Comparison of ENCODE assay signal across 8 cellular contexts in the genomic region with DNA sequence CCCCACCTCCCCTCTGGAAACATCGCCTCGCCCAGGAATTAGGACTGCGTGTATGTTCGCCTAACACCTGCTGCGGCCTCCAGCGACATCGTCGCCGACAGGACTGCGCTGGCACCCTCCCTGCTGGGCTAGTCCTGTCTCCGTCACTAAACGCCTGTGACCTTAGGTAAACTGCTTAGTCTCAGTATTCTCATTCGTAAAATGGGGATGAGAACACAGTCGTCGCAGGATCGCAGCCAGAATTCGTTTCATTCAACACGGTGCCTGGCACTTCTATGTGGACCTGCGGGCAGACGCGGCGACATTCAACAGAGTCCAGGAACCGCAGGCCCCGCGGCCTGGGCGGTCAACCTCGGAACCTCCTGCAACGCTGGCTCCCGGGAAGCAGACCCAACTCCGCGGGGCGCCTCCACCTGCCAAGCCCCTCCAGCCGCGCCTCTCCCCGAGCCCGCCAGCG. TPM values are rescaled to one million over a fixed set of nuclear protein-coding genes. Genes with fewer than 3 reads are reported as not detected.
DNase-seq lines count a peak whose midpoint lies in the region; ATAC-seq lines count a peak whose summit lies in the region.

No MANE protein-coding gene starts in this region.

- peak in 11 of 14 donors; percentile 35 to 75 (median 53) for DNase-seq in C1 segment of cervical spinal cord (lab: John Stamatoyannopoulos, UW)
- peak; percentile 22 for DNase-seq in KG1 (lab: John Stamatoyannopoulos, UW)
- peak; percentile 44 for DNase-seq in activated naive CD4-positive, alpha-beta T cell treated with anti-CD3 and anti-CD28 coated beads for 36 hours
- no peak for DNase-seq in Right ventricle myocardium inferior (ENCODE audit: missing footprints)
- peak in 39 of 56 donors; percentile 4 to 71 (median 50) for DNase-seq in nucleus accumbens (lab: John Stamatoyannopoulos, UW)
- no peak for DNase-seq in activated gamma-delta T cell treated with Interleukin-2 at 50 U/mL for 16 hours

- H3K27me3 Mint-ChIP-seq in activated naive CD4-positive, alpha-beta T cell treated with anti-CD3 and anti-CD28 coated beads for 36 hours (ENCODE audit: low read depth), result no peaks in the 10 kb centered on the region

- peaks cover 32% of the 10 kb centered on the region for H3K4me1 Mint-ChIP-seq in activated naive CD4-positive, alpha-beta T cell treated with anti-CD3 and anti-CD28 coated beads for 36 hours (ENCODE audit: low read depth)

- H3K36me3 Mint-ChIP-seq in activated naive CD4-positive, alpha-beta T cell treated with anti-CD3 and anti-CD28 coated beads for 36 hours (ENCODE audit: low read depth), result no peaks in the 10 kb centered on the region

- peak overlapping the region; percentile 83 for H3K4me3 Mint-ChIP-seq in activated naive CD4-positive, alpha-beta T cell treated with anti-CD3 and anti-CD28 coated beads for 36 hours

- no peaks in the 10 kb centered on the region for H3K9me3 Mint-ChIP-seq in activated naive CD4-positive, alpha-beta T cell treated with anti-CD3 and anti-CD28 coated beads for 36 hours

- intact Hi-C loops in activated naive CD4-positive, alpha-beta T cell treated with anti-CD3 and anti-CD28 coated beads for 36 hours (cut with micrococcal nuclease), result loop anchor here (2.0 to 10.0 kb wide), 5 partner anchors 48 to 663 kb away; a partner anchor contains a TSS
- intact Hi-C loops in Right ventricle myocardium inferior (cut with DNase I), result no loop called here

- CTCF ChIA-PET in activated naive CD4-positive, alpha-beta T cell treated with anti-CD3 and anti-CD28 coated beads for 36 hours (lab: Charles Lee), result no interaction called here

- peak; percentile 14 for ATAC-seq in GM19463 (IDR thresholded peaks at IDR 0.05; ENCODE audit: unreplicated experiment)
- peak; percentile 15 for ATAC-seq in Right ventricle myocardium inferior
- no peak for ATAC-seq in HG03571 (IDR thresholded peaks at IDR 0.05; ENCODE audit: unreplicated experiment)

- peak overlapping the region; percentile 56 for H3K27ac Mint-ChIP-seq in activated naive CD4-positive, alpha-beta T cell treated with anti-CD3 and anti-CD28 coated beads for 36 hours

RNA-seq across cellular contexts. Expression of a gene that starts 0.5 kb away (rescaled TPM):
- total RNA-seq in activated naive CD4-positive, alpha-beta T cell treated with anti-CD3 and anti-CD28 coated beads for 36 hours, result 1 to 10 TPM; 8.9 to 9.3 TPM
- 19.8 TPM for total RNA-seq in Right ventricle myocardium inferior

RNA-seq across cellular contexts. Expression of a gene that starts 41.8 kb away (rescaled TPM):
- total RNA-seq in activated naive CD4-positive, alpha-beta T cell treated with anti-CD3 and anti-CD28 coated beads for 36 hours, result 1 to 10 TPM; 2.7 TPM
- 5.8 TPM for total RNA-seq in Right ventricle myocardium inferior

Comparison
In these comparisons a context has a peak if more than half of its experiments do, and no peak if none do; other contexts are left out.
1. DNase-seq: peak in C1 segment of cervical spinal cord (11 of 14), KG1 (single experiment), activated naive CD4-positive, alpha-beta T cell treated with anti-CD3 and anti-CD28 coated beads for 36 hours (single experiment) and nucleus accumbens (39 of 56); none in Right ventricle myocardium inferior (single experiment) and activated gamma-delta T cell treated with Interleukin-2 at 50 U/mL for 16 hours (single experiment).